In genomic region chr9:133146746-133147411, GRCh38 we compare ENCODE assay signal across 9 cellular contexts. TPM values are rescaled to one million over a fixed set of nuclear protein-coding genes. Genes with fewer than 3 reads are reported as not detected.
A peak's percentile ranks its signal among the peaks of the same experiment; 100 is the strongest.
DNase-seq lines count a peak whose midpoint lies in the region; ATAC-seq and TF ChIP-seq lines count a peak whose summit lies in the region.
"Had no signal": no experiment of that assay in that cellular context is flagged by ENCODE, and none has a peak within 500 bp of the region (broad histone marks: within the 10 kb centered on the region; RNA-seq: fewer than 3 reads in every experiment).

No MANE protein-coding gene starts in this region.

- H3K4me2 ChIP-seq in BLaER1 treated with 17β-estradiol and CSF1 and Interleukin-3, amounts not matched to agents 10 nM and 100 nM = peak overlapping the region; percentile 93 to 99 (median 97)
- peak overlapping the region; percentile 19 for H3K4me2 ChIP-seq in mammary epithelial cell (ENCODE audit: insufficient read depth, low read depth, low read length)
- H3K4me2 ChIP-seq in neural cell (ENCODE audit: low read length) = peak overlapping the region; percentile 100

- H3K27me3 ChIP-seq in BLaER1 treated with 17β-estradiol and CSF1 and Interleukin-3, amounts not matched to agents 10 nM and 100 nM = no peaks in the 10 kb centered on the region
- no peaks in the 10 kb centered on the region for H3K27me3 ChIP-seq in mammary epithelial cell (ENCODE audit: insufficient read depth, low read length)
- H3K27me3 ChIP-seq in neural cell (ENCODE audit: insufficient read depth, low read depth, low read length) = no peaks in the 10 kb centered on the region
- H3K27me3 ChIP-seq: SJSA1 had no signal

- H3K9me3 ChIP-seq in BLaER1 treated with 17β-estradiol and CSF1 and Interleukin-3, amounts not matched to agents 10 nM and 100 nM (replicated peaks in 1 of 11) = no peaks in the 10 kb centered on the region
- no peaks in the 10 kb centered on the region for H3K9me3 ChIP-seq in mammary epithelial cell (replicated peaks; ENCODE audit: insufficient read depth, low read length)
- H3K9me3 ChIP-seq in neural cell (ENCODE audit: low read length) = no peaks in the 10 kb centered on the region
- H3K9me3 ChIP-seq: SJSA1 had no signal

- no peak for TF ChIP-seq CTCF in LNCaP clone FGC (IDR thresholded peaks at IDR 0.05; ENCODE audit: control insufficient read depth, extremely low read depth, insufficient read depth)
- no peak for TF ChIP-seq CTCF in mammary epithelial cell (conservative IDR thresholded peaks at IDR 0.05 in 1 of 2, IDR thresholded peaks at IDR 0.05 in 1 of 2; ENCODE audit: extremely low read depth in 1 of 2, insufficient read depth in 1 of 2, low read depth in 1 of 2, low read length in 2 of 2)
- no peak for TF ChIP-seq CTCF in neural cell (IDR thresholded peaks at IDR 0.05; ENCODE audit: poor library complexity, severe bottlenecking)

- H3K27ac ChIP-seq in BLaER1 treated with 17β-estradiol and CSF1 and Interleukin-3, amounts not matched to agents 10 nM and 100 nM = peak overlapping the region in 9 of 11 experiments; percentile 21 to 99 (median 98); a peak in 7 of 22 replicates
- H3K27ac ChIP-seq in mammary epithelial cell (ENCODE audit: insufficient read depth, low read depth, low read length) (peak overlapping the region; percentile 36), neural cell (ENCODE audit: low read length) (peak overlapping the region; percentile 83)
- H3K27ac ChIP-seq: SJSA1 had no signal

- no TSS peak for BruUV-seq in mammary epithelial cell (replicated peaks; lab: Mats Ljungman, UMichigan)

- no peaks in the 10 kb centered on the region for H3K9me2 ChIP-seq in neural cell (ENCODE audit: insufficient read depth, low read length)

- TF ChIP-seq EP300 in neural cell (conservative IDR thresholded peaks at IDR 0.05; ENCODE audit: poor library complexity, severe bottlenecking) = no peak

- peaks cover 52 to 79% (median 64%) of the 10 kb centered on the region in 11 experiments for H4K20me1 ChIP-seq in BLaER1 treated with 17β-estradiol and CSF1 and Interleukin-3, amounts not matched to agents 10 nM and 100 nM
- H4K20me1 ChIP-seq in mammary epithelial cell (ENCODE audit: insufficient read depth, low read length) (peaks cover 4% of the 10 kb centered on the region), neural cell (ENCODE audit: insufficient read depth) (no peaks in the 10 kb centered on the region)

- WGBS in mammary epithelial cell (ENCODE audit: low coverage, missing lambda C conversion rate) = 50% methylated on average over 2 of the region's 7 CpGs

- H3K4me3 ChIP-seq in BLaER1 treated with 17β-estradiol and CSF1 and Interleukin-3, amounts not matched to agents 10 nM and 100 nM = peak overlapping the region; percentile 81 to 99 (median 96); a peak in 17 of 20 replicates
- peak overlapping the region; percentile 86 for H3K4me3 ChIP-seq in LNCaP clone FGC (ENCODE audit: low read depth, low read length)
- peak overlapping the region in 1 of 3 experiments; percentile 21 for H3K4me3 ChIP-seq in mammary epithelial cell (replicated peaks in 1 of 3; ENCODE audit: insufficient read depth in 1 of 3, low read depth in 2 of 3, low read length in 3 of 3)
- H3K4me3 ChIP-seq in neural cell (ENCODE audit: low read length) = peak overlapping the region; percentile 88
- H3K4me3 ChIP-seq: SJSA1 had no signal

- H2AFZ ChIP-seq in mammary epithelial cell (ENCODE audit: low read depth, low read length) = no peak overlapping the region
- no peak overlapping the region for H2AFZ ChIP-seq in neural cell (ENCODE audit: low read depth, low read length)

- DNase-seq in LNCaP clone FGC (ENCODE audit: low read depth) (no peak), mammary epithelial cell (no peak), KBM-7 (no peak), hippocampal formation (lab: John Stamatoyannopoulos, UW) (no peak)
- DNase-seq in activated CD4-positive, alpha-beta T cell treated with anti-CD3 and anti-CD28 coated beads, Interleukin-2, amount 50 U/mL, for 1 hour = no peak

- H3K36me3 ChIP-seq in BLaER1 treated with 17β-estradiol and CSF1 and Interleukin-3, amounts not matched to agents 10 nM and 100 nM = peaks cover 0 to 20% (median 7%) of the 10 kb centered on the region in 11 experiments; a peak in 7 of 22 replicates
- H3K36me3 ChIP-seq in mammary epithelial cell (ENCODE audit: insufficient read depth, low read length) (no peaks in the 10 kb centered on the region), neural cell (ENCODE audit: insufficient read depth, low read length) (no peaks in the 10 kb centered on the region)
- H3K36me3 ChIP-seq: SJSA1 had no signal

- no peak for TF ChIP-seq RAD21 in neural cell (conservative IDR thresholded peaks at IDR 0.05)

- ATAC-seq in HG02759 (IDR thresholded peaks at IDR 0.05; ENCODE audit: unreplicated experiment) = no peak

- H3F3A ChIP-seq in neural cell (ENCODE audit: insufficient read depth, low read length, poor library complexity, severe bottlenecking) = no peaks in the 10 kb centered on the region

- intact Hi-C loops in mammary epithelial cell (cut with micrococcal nuclease) = loop anchor here (1.0 to 2.0 kb wide), 5 partner anchors 44 to 170 kb away; no protein-coding TSS in a partner anchor

- peaks cover 61 to 85% (median 77%) of the 10 kb centered on the region in 10 experiments for H3K4me1 ChIP-seq in BLaER1 treated with 17β-estradiol and CSF1 and Interleukin-3, amounts not matched to agents 10 nM and 100 nM
- H3K4me1 ChIP-seq in mammary epithelial cell (ENCODE audit: insufficient read depth, low read length) = peaks cover 23% of the 10 kb centered on the region

- dilution Hi-C loops in mammary epithelial cell (cut with HindIII; ENCODE audit: low sequenced_read_pairs) = loop anchor here (5.0 kb wide), 1 partner anchor 45 kb away; no protein-coding TSS in a partner anchor

- CTCF ChIA-PET in mammary epithelial cell (lab: Charles Lee; ENCODE audit: low non-redundant PET) = no interaction called here

- peak overlapping the region; percentile 95 to 100 (median 98); a peak in 21 of 22 replicates for H3K9ac ChIP-seq in BLaER1 treated with 17β-estradiol and CSF1 and Interleukin-3, amounts not matched to agents 10 nM and 100 nM
- peak overlapping the region; percentile 6 for H3K9ac ChIP-seq in mammary epithelial cell (ENCODE audit: insufficient read depth, low read length)
- peak overlapping the region; percentile 85 for H3K9ac ChIP-seq in neural cell (ENCODE audit: low read length)

- H3K79me2 ChIP-seq in mammary epithelial cell (ENCODE audit: insufficient read depth, low read length) (peaks cover 66% of the 10 kb centered on the region), neural cell (replicated peaks; ENCODE audit: insufficient read depth, low read length) (peaks cover 61% of the 10 kb centered on the region)

- in situ Hi-C loops in mammary epithelial cell (cut with MboI; ENCODE audit: low sequenced_read_pairs in 2 of 2) = loop anchor here (5.0 to 10.0 kb wide), 2 partner anchors 40 to 102 kb away; no protein-coding TSS in a partner anchor
- in situ Hi-C loops in KBM-7 (cut with MboI; ENCODE audit: low pct_unique_long_range_greater_than_20kb, low sequenced_read_pairs) = no loop called here

TF ChIP-seq in neural cell, 6 proteins besides CTCF, POLR2A, EP300 and RAD21:
- no peak for TF ChIP-seq SMC3 (conservative IDR thresholded peaks at IDR 0.05; ENCODE audit: poor library complexity)
- no peak for TF ChIP-seq EZH2 (IDR thresholded peaks at IDR 0.05; ENCODE audit: borderline replicate concordance, insufficient read depth, low read length, poor library complexity, severe bottlenecking)
- no peak for TF ChIP-seq POLR2AphosphoS5 (IDR thresholded peaks at IDR 0.05)
- no peak for TF ChIP-seq TAF1 (IDR thresholded peaks at IDR 0.05; ENCODE audit: low read depth)
- no peak for TF ChIP-seq MXI1 (conservative IDR thresholded peaks at IDR 0.05; ENCODE audit: poor library complexity, severe bottlenecking)
- TF ChIP-seq REST (IDR thresholded peaks at IDR 0.05; ENCODE audit: borderline replicate concordance) = no peak

RNA-seq across cellular contexts. Expression of gene GBGT1, which starts 16.8 kb away (rescaled TPM):
- total RNA-seq in mammary epithelial cell = 1 to 10 TPM in 1 of 2 donors, under 1 TPM in 1; 0.83 to 1.7 TPM
- 0.78 TPM for polyA plus RNA-seq in mammary epithelial cell
- not detected for polyA minus RNA-seq in mammary epithelial cell
- not detected in 2 replicates for polyA plus RNA-seq in neural cell
- polyA minus RNA-seq in neural cell = not detected in 2 replicates
- total RNA-seq: SJSA1 had no signal

RNA-seq across cellular contexts. Expression of gene RALGDS, which starts 25.8 kb away (rescaled TPM):
- 10 to 100 TPM; 15.2 to 19.9 TPM for total RNA-seq in mammary epithelial cell
- polyA plus RNA-seq in mammary epithelial cell (37.8 TPM), neural cell (174 and 253 TPM in 2 replicates)
- polyA minus RNA-seq in mammary epithelial cell (35.5 TPM), neural cell (152 and 161 TPM in 2 replicates)

Comparison
In these comparisons a context has a peak if more than half of its experiments do, and no peak if none do; other contexts are left out.
1. H3K27ac ChIP-seq: peak in every context shown above with its lines; median percentile 98 in BLaER1 treated with 17β-estradiol and CSF1 and Interleukin-3, amounts not matched to agents 10 nM and 100 nM; 83 in neural cell; 36 in mammary epithelial cell.
2. H3K4me2 ChIP-seq: peak in every context shown above with its lines; median percentile 100 in neural cell; 97 in BLaER1 treated with 17β-estradiol and CSF1 and Interleukin-3, amounts not matched to agents 10 nM and 100 nM; 19 in mammary epithelial cell.
3. H3K9ac ChIP-seq: peak in every context shown above with its lines; median percentile 98 in BLaER1 treated with 17β-estradiol and CSF1 and Interleukin-3, amounts not matched to agents 10 nM and 100 nM; 85 in neural cell; 6 in mammary epithelial cell.